Comparison of ENCODE assay signal across 13 cellular contexts in genomic region chr11:76233196-76233921, GRCh38. TPM values are rescaled to one million over a fixed set of nuclear protein-coding genes. Genes with fewer than 3 reads are reported as not detected.
DNase-seq lines count a peak whose midpoint lies in the region; ATAC-seq, FAIRE-seq and TF ChIP-seq lines count a peak whose summit lies in the region.
"Had no signal": no experiment of that assay in that cellular context is flagged by ENCODE, and none has a peak within 500 bp of the region (broad histone marks: within the 10 kb centered on the region; RNA-seq: fewer than 3 reads in every experiment).

No MANE protein-coding gene starts in this region.

- FAIRE-seq in H1 (lab: Jason Lieb, UNC), result no peak
- FAIRE-seq: A204.1 had no signal

- H2BK120ac ChIP-seq in H1 (replicated peaks; ENCODE audit: low read depth, low read length), result no peak overlapping the region

- peaks cover 0 to 8% (median 4%) of the 10 kb centered on the region in 4 experiments; a peak in 4 of 7 replicates for H3K4me1 ChIP-seq in H1 (replicated peaks in 1 of 4; ENCODE audit: control insufficient read depth in 3 of 4, insufficient read depth in 4 of 4, low read length in 3 of 4)
- H3K4me1 ChIP-seq in sigmoid colon, result peaks cover 0 to 23% (median 17%) of the 10 kb centered on the region in 4 donors
- peaks cover 3% of the 10 kb centered on the region for H3K4me1 ChIP-seq in upper lobe of right lung

- TF ChIP-seq POLR2A in H1 (IDR thresholded peaks at IDR 0.05; ENCODE audit: control extremely low read depth in 1 of 2, low read depth in 2 of 2, low read length in 2 of 2) (no peak), sigmoid colon (IDR thresholded peaks at IDR 0.05) (no peak)

- intact Hi-C loops in activated CD4-positive, alpha-beta T cell treated with anti-CD3 and anti-CD28 coated beads, Interleukin-2, amount 10 ng/mL, durations not matched to agents 24 days and 14 days (cut with micrococcal nuclease), result loop anchor here (10.0 kb wide), 1 partner anchor 571 kb away; no protein-coding TSS in a partner anchor
- intact Hi-C loops in sigmoid colon (cut with DNase I), result no loop called here
- intact Hi-C loops in upper lobe of right lung (cut with DNase I), result no loop called here

- no peak overlapping the region for H4K5ac ChIP-seq in H1 (ENCODE audit: insufficient read length, low read depth, low read length)

- peak overlapping the region; percentile 76 for H3K27ac ChIP-seq in RWPE1
- no peak overlapping the region for H3K27ac ChIP-seq in H1 (ENCODE audit: low read depth, low read length)
- peak overlapping the region in 3 of 4 donors; percentile 88 to 90 (median 90) for H3K27ac ChIP-seq in sigmoid colon
- no peak overlapping the region for H3K27ac ChIP-seq in upper lobe of right lung

- H4K8ac ChIP-seq in H1 (ENCODE audit: extremely low read depth, insufficient read depth, low read length), result peak overlapping the region; percentile 90

- TF ChIP-seq EP300 in H1 (IDR thresholded peaks at IDR 0.05; ENCODE audit: borderline replicate concordance in 1 of 2, low read depth in 2 of 2, low read length in 2 of 2) (no peak), sigmoid colon (IDR thresholded peaks at IDR 0.05) (no peak)

- TF ChIP-seq CTCF in RWPE1 (conservative IDR thresholded peaks at IDR 0.05; ENCODE audit: low read depth) (no peak), H1 (IDR thresholded peaks at IDR 0.05; ENCODE audit: control extremely low read depth in 1 of 3, insufficient read depth in 1 of 3, low read depth in 1 of 3, low read length in 3 of 3) (no peak), sigmoid colon (IDR thresholded peaks at IDR 0.05) (no peak), upper lobe of right lung (IDR thresholded peaks at IDR 0.05) (no peak)

- H3K4me2 ChIP-seq in H1 (ENCODE audit: insufficient read depth in 1 of 2, low read depth in 2 of 2, low read length in 2 of 2), result no peak overlapping the region; a peak in 1 of 4 replicates

- no peaks in the 10 kb centered on the region for H3K79me2 ChIP-seq in H1 (ENCODE audit: control insufficient read depth in 1 of 2, insufficient read depth in 2 of 2, low read length in 2 of 2)

- peaks cover 8% of the 10 kb centered on the region; the same call in 1 of the 2 replicates for H3K23me2 ChIP-seq in H1 (ENCODE audit: low read depth, low read length)

- ATAC-seq in HG03457 (IDR thresholded peaks at IDR 0.05; ENCODE audit: unreplicated experiment), result no peak
- ATAC-seq in upper lobe of right lung, result no peak
- no peak for ATAC-seq in HG03439 (IDR thresholded peaks at IDR 0.05; ENCODE audit: unreplicated experiment)

- H3K79me1 ChIP-seq in H1 (ENCODE audit: low read depth, low read length), result no peaks in the 10 kb centered on the region

- H3K9me3 Mint-ChIP-seq in activated CD4-positive, alpha-beta T cell treated with anti-CD3 and anti-CD28 coated beads, Interleukin-2, amount 10 ng/mL, durations not matched to agents 24 days and 14 days, result no peaks in the 10 kb centered on the region

- peaks cover 2% of the 10 kb centered on the region for H3K36me3 Mint-ChIP-seq in activated CD4-positive, alpha-beta T cell treated with anti-CD3 and anti-CD28 coated beads, Interleukin-2, amount 10 ng/mL, durations not matched to agents 24 days and 14 days (ENCODE audit: low read depth)

- peak; percentile 58 for DNase-seq in activated CD4-positive, alpha-beta T cell treated with anti-CD3 and anti-CD28 coated beads, Interleukin-2, amount 10 ng/mL, durations not matched to agents 24 days and 14 days
- no peak for DNase-seq in activated CD4-positive, alpha-beta T cell treated with anti-CD3 and anti-CD28 coated beads for 4 hours
- DNase-seq in RWPE1 (ENCODE audit: low spot score) (no peak), H1 (ENCODE audit: low read depth in 1 of 2, low spot score in 2 of 2) (no peak), sigmoid colon (no peak), upper lobe of right lung (no peak)
- DNase-seq: HCEC 1CT, NCI-H524 treated with DMSO at 0.1 percent for 48 hours, stomach had no signal

- no peak overlapping the region for H2BK5ac ChIP-seq in H1 (ENCODE audit: low read depth, low read length)

- H3K4me3 ChIP-seq in H1 (ENCODE audit: extremely low read depth in 1 of 4, insufficient read depth in 2 of 4, low read depth in 3 of 4, low read length in 4 of 4) (no peak overlapping the region), sigmoid colon (no peak overlapping the region), upper lobe of right lung (no peak overlapping the region)

- POLR2A ChIA-PET in RWPE1 (lab: Yijun Ruan, JAX; ENCODE audit: low non-redundant PET) (no interaction called here), H1 (lab: Charles Lee; ENCODE audit: partially characterized antibody) (interaction anchor here (1.1 to 4.6 kb wide), 7 partner anchors 8 to 94 kb away, joined by 4 to 39 read pairs (median 13); partner anchors contain the start of gene WNT11)

- no peaks in the 10 kb centered on the region for H3K9me3 ChIP-seq in H1 (ENCODE audit: insufficient read depth in 2 of 2, low read depth in 1 of 2, low read length in 1 of 2)
- H3K9me3 ChIP-seq in sigmoid colon, result no peaks in the 10 kb centered on the region
- no peaks in the 10 kb centered on the region for H3K9me3 ChIP-seq in upper lobe of right lung
- H3K9me3 ChIP-seq: stomach had no signal

- no peak overlapping the region for H2BK12ac ChIP-seq in H1 (ENCODE audit: low read depth, low read length)

- no peak overlapping the region for H3K9ac ChIP-seq in H1 (replicated peaks in 1 of 4; ENCODE audit: extremely low read depth in 1 of 4, low read depth in 3 of 4, low read length in 3 of 4)

- H2AFZ ChIP-seq in H1 (ENCODE audit: low read length), result no peak overlapping the region

- H3K27me3 ChIP-seq in H1 (replicated peaks in 1 of 4; ENCODE audit: control insufficient read depth in 3 of 4, extremely low read depth in 1 of 4, insufficient read depth in 3 of 4, low read length in 3 of 4), result no peaks in the 10 kb centered on the region; a peak in 2 of 7 replicates
- H3K27me3 ChIP-seq in sigmoid colon, result no peaks in the 10 kb centered on the region
- H3K27me3 ChIP-seq in upper lobe of right lung, result no peaks in the 10 kb centered on the region
- H3K27me3 ChIP-seq: stomach had no signal

- H3K4me3 Mint-ChIP-seq in activated CD4-positive, alpha-beta T cell treated with anti-CD3 and anti-CD28 coated beads, Interleukin-2, amount 10 ng/mL, durations not matched to agents 24 days and 14 days, result peak overlapping the region; percentile 63

- no peak for TF ChIP-seq RAD21 in H1 (IDR thresholded peaks at IDR 0.05 in 1 of 2, conservative IDR thresholded peaks at IDR 0.05 in 1 of 2; ENCODE audit: low read depth in 2 of 2, low read length in 2 of 2)

- H3K4ac ChIP-seq in H1 (replicated peaks; ENCODE audit: insufficient read length, low read depth, low read length), result no peak overlapping the region

- H3K4me1 Mint-ChIP-seq in activated CD4-positive, alpha-beta T cell treated with anti-CD3 and anti-CD28 coated beads, Interleukin-2, amount 10 ng/mL, durations not matched to agents 24 days and 14 days, result peaks cover 48% of the 10 kb centered on the region

- H4K91ac ChIP-seq in H1 (replicated peaks; ENCODE audit: insufficient read length, low read length), result no peak overlapping the region

- H3K27me3 Mint-ChIP-seq in activated CD4-positive, alpha-beta T cell treated with anti-CD3 and anti-CD28 coated beads, Interleukin-2, amount 10 ng/mL, durations not matched to agents 24 days and 14 days, result peaks cover 13% of the 10 kb centered on the region

- no peak overlapping the region for H3K56ac ChIP-seq in H1 (replicated peaks; ENCODE audit: insufficient read length, low read depth, low read length)

- H2AK5ac ChIP-seq in H1 (ENCODE audit: low read depth, low read length), result no peak overlapping the region

- no peaks in the 10 kb centered on the region for H4K20me1 ChIP-seq in H1 (replicated peaks in 1 of 2; ENCODE audit: control insufficient read depth in 1 of 2, insufficient read depth in 2 of 2, low read length in 2 of 2)

- H2BK15ac ChIP-seq in H1 (ENCODE audit: low read length), result no peak overlapping the region

- no peak overlapping the region for H3K18ac ChIP-seq in H1 (ENCODE audit: extremely low read depth, low read length)

- CTCF ChIA-PET in RWPE1 (lab: Yijun Ruan, JAX) (interaction anchor here (0.6 to 2.2 kb wide), 3 partner anchors 25 to 398 kb away, joined by 4 to 24 read pairs (median 4); no protein-coding TSS in a partner anchor), H1 (lab: Charles Lee; ENCODE audit: partially characterized antibody) (interaction anchor here (0.6 to 3.0 kb wide), 10 partner anchors 8 to 814 kb away, joined by 3 to 31 read pairs (median 4); no protein-coding TSS in a partner anchor)

- no peak overlapping the region for H3K14ac ChIP-seq in H1 (ENCODE audit: insufficient read length)

- H3K36me3 ChIP-seq in H1 (ENCODE audit: control insufficient read depth in 2 of 4, insufficient read depth in 4 of 4, low read length in 3 of 4) (no peaks in the 10 kb centered on the region), sigmoid colon (no peaks in the 10 kb centered on the region), upper lobe of right lung (no peaks in the 10 kb centered on the region)
- H3K36me3 ChIP-seq: stomach had no signal

- peak overlapping the region; percentile 58 for H3K27ac Mint-ChIP-seq in activated CD4-positive, alpha-beta T cell treated with anti-CD3 and anti-CD28 coated beads, Interleukin-2, amount 10 ng/mL, durations not matched to agents 24 days and 14 days

- 91% methylated on average over 9 of the region's 9 CpGs; no CpG with 5 or more reads in 1 of the 2 experiments for WGBS in H1 (ENCODE audit: extremely low coverage in 1 of 2, insufficient coverage in 1 of 2, insufficient read length in 1 of 2, insufficient replicate concordance in 2 of 2, low coverage in 1 of 2, low lambda C conversion rate in 2 of 2, missing lambda C conversion rate in 1 of 2), 2 experiments
- 91 to 92% methylated on average over 9 of the region's 9 CpGs for WGBS in sigmoid colon, 2 donors

- no peak overlapping the region for H2BK20ac ChIP-seq in H1 (ENCODE audit: low read length)

- H3K23ac ChIP-seq in H1 (ENCODE audit: insufficient read length), result no peak overlapping the region

TF ChIP-seq in H1, 55 proteins besides CTCF, POLR2A, EP300 and RAD21 (continues in another document):
- TF ChIP-seq TAF1 (IDR thresholded peaks at IDR 0.05; ENCODE audit: low read depth, low read length), result no peak

RNA-seq across cellular contexts. Expression of gene WNT11, which starts 27.1 kb away (rescaled TPM):
- total RNA-seq in activated CD4-positive, alpha-beta T cell treated with anti-CD3 and anti-CD28 coated beads, Interleukin-2, amount 10 ng/mL, durations not matched to agents 24 days and 14 days, result 0.69 and 1.2 TPM in 2 replicates
- 0.45 TPM in 1 of 2 replicates, not detected in the other for total RNA-seq in H1 (2021; fragmentation: NEBNext Ultra II Directional; extraction: Animal tissue kit (Norgen Biotek cat#: 25700))
- polyA plus RNA-seq in H1 (2011; rRNA removed) (0.11 and 0.22 TPM in 2 replicates), sigmoid colon (1 to 10 TPM in 2 of 3 donors, under 1 TPM in 1; 0.92 to 2.2 (median 1.8) TPM)
- 0.16 TPM for polyA plus RNA-seq in H1 (2011; cell fraction: cytosol; rRNA removed)
- 0.14 TPM for polyA plus RNA-seq in H1 (2011; cell fraction: nucleus; rRNA removed)
- polyA plus RNA-seq in H1 (2012, experiment 1 of 2), result 0.08 to 0.16 TPM (median 0.09 TPM) in 3 of 4 replicates, not detected in the other
- not detected for polyA plus RNA-seq in H1 (2012, experiment 2 of 2)
- polyA plus RNA-seq in H1 (2013, experiment 1 of 2), result 0.10 TPM
- 0.15 TPM for polyA plus RNA-seq in H1 (2013, experiment 2 of 2)
- not detected in 2 replicates for polyA minus RNA-seq in H1 (2011; rRNA and poly(A)+ RNA removed)
- not detected for polyA minus RNA-seq in H1 (2011; cell fraction: cytosol; rRNA and poly(A)+ RNA removed)
- not detected for polyA minus RNA-seq in H1 (2011; cell fraction: nucleus; rRNA and poly(A)+ RNA removed)
- total RNA-seq in sigmoid colon (1 to 10 TPM; 1.1 to 8.9 (median 4.9) TPM), upper lobe of right lung (8.7 TPM)
- total RNA-seq: T-helper 2 cell treated with Interferon-gamma antibody and Interleukin-4, amounts not matched to agents 100 ng/mL and 5 ng/mL, for 36 hours had no signal

Comparison
In these comparisons a context has a peak if more than half of its experiments do, and no peak if none do; other contexts are left out.
1. H3K27ac ChIP-seq: peak in RWPE1 (single experiment) and sigmoid colon (3 of 4); none in H1 (single experiment) and upper lobe of right lung (single experiment).